9 cellular contexts compared by ENCODE assay signal in the genomic region with DNA sequence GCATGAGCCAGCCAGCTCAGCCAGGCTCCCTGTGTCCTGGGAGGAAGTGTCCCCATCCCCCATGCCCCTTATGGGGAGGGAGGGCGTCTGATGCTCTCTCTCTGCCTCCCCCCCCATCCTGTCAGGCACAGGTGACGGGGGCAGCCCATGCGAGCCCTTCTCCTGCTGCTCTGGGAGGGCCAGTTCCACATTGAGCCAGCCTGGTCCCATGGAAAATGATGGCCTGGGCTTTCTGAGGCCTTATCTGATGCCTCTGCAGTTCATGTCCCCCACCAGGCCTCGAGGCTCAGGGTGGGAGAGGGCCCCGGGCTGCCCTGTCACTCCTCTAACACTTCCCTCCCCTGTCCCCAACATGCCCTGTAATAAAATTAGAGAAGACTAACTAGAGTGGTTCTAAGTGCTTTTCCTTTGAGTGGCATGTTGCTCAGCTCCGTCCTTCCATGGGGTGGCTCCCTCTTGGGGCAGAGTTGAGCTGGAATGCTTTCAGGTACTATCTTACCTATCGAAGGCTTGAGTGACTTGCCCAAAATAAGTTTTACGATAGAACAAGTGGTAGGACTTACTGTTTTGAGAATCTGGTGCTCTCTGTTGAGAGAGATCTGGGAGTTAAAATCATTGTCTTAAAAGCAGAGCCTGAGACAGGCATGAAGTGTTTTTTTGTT. TPM values are rescaled to one million over a fixed set of nuclear protein-coding genes. Genes with fewer than 3 reads are reported as not detected.
DNase-seq lines count a peak whose midpoint lies in the region; ATAC-seq and TF ChIP-seq lines count a peak whose summit lies in the region.
"Had no signal": no experiment of that assay in that cellular context is flagged by ENCODE, and none has a peak within 500 bp of the region (broad histone marks: within the 10 kb centered on the region; RNA-seq: fewer than 3 reads in every experiment).

No MANE protein-coding gene starts in this region.

- no peaks in the 10 kb centered on the region for H3K27me3 Mint-ChIP-seq in activated CD4-positive, alpha-beta T cell treated with anti-CD3 and anti-CD28 coated beads, Interleukin-2, amount 10 ng/mL, durations not matched to agents 7 days and 5 days
- no peaks in the 10 kb centered on the region for H3K27me3 Mint-ChIP-seq in stimulated activated memory B cell treated with anti-CD40 and anti-IgM and Interleukin-4, amounts not matched to agents 10 μg/mL and 1 μg/mL and 100 μg/mL, for 72 hours

- H3K4me3 Mint-ChIP-seq in activated CD4-positive, alpha-beta T cell treated with anti-CD3 and anti-CD28 coated beads, Interleukin-2, amount 10 ng/mL, durations not matched to agents 7 days and 5 days: peak overlapping the region; percentile 95
- H3K4me3 Mint-ChIP-seq in stimulated activated memory B cell treated with anti-CD40 and anti-IgM and Interleukin-4, amounts not matched to agents 10 μg/mL and 1 μg/mL and 100 μg/mL, for 72 hours: peak overlapping the region; percentile 88

- H3K27ac ChIP-seq in RWPE1: peak overlapping the region; percentile 47
- H3K27ac ChIP-seq in foreskin keratinocyte: no peak overlapping the region
- H3K27ac ChIP-seq in coronary artery: no peak overlapping the region

- peaks cover 45% of the 10 kb centered on the region for H3K4me1 Mint-ChIP-seq in activated CD4-positive, alpha-beta T cell treated with anti-CD3 and anti-CD28 coated beads, Interleukin-2, amount 10 ng/mL, durations not matched to agents 7 days and 5 days
- H3K4me1 Mint-ChIP-seq in stimulated activated memory B cell treated with anti-CD40 and anti-IgM and Interleukin-4, amounts not matched to agents 10 μg/mL and 1 μg/mL and 100 μg/mL, for 72 hours: peaks cover 32% of the 10 kb centered on the region

- peak overlapping the region; percentile 70 for H3K27ac Mint-ChIP-seq in activated CD4-positive, alpha-beta T cell treated with anti-CD3 and anti-CD28 coated beads, Interleukin-2, amount 10 ng/mL, durations not matched to agents 7 days and 5 days
- peak overlapping the region; percentile 90 for H3K27ac Mint-ChIP-seq in stimulated activated memory B cell treated with anti-CD40 and anti-IgM and Interleukin-4, amounts not matched to agents 10 μg/mL and 1 μg/mL and 100 μg/mL, for 72 hours

- peaks cover 14% of the 10 kb centered on the region for H3K4me1 ChIP-seq in foreskin keratinocyte

- H3K27me3 ChIP-seq in foreskin keratinocyte: no peaks in the 10 kb centered on the region

- no peak overlapping the region for H3K4me3 ChIP-seq in coronary artery

- ATAC-seq in foreskin keratinocyte: no peak
- ATAC-seq in stimulated activated memory B cell treated with anti-CD40 and anti-IgM and Interleukin-4, amounts not matched to agents 10 μg/mL and 1 μg/mL and 100 μg/mL, for 72 hours: no peak

- CTCF ChIA-PET in activated CD4-positive, alpha-beta T cell treated with anti-CD3 and anti-CD28 coated beads, Interleukin-2, amount 10 ng/mL, durations not matched to agents 7 days and 5 days (lab: Charles Lee): no interaction called here
- CTCF ChIA-PET in RWPE1 (lab: Yijun Ruan, JAX): interaction anchor here (0.6 to 1.3 kb wide), 4 partner anchors 8 to 317 kb away, joined by 3 to 4 read pairs (median 4); no protein-coding TSS in a partner anchor

- TF ChIP-seq CTCF in RWPE1 (conservative IDR thresholded peaks at IDR 0.05; ENCODE audit: low read depth): no peak
- TF ChIP-seq CTCF in foreskin keratinocyte (conservative IDR thresholded peaks at IDR 0.05): peak; percentile 63
- TF ChIP-seq CTCF in coronary artery (IDR thresholded peaks at IDR 0.05): no peak

- H3K36me3 Mint-ChIP-seq in activated CD4-positive, alpha-beta T cell treated with anti-CD3 and anti-CD28 coated beads, Interleukin-2, amount 10 ng/mL, durations not matched to agents 7 days and 5 days (ENCODE audit: low read depth): peaks cover 7% of the 10 kb centered on the region
- no peaks in the 10 kb centered on the region for H3K36me3 Mint-ChIP-seq in stimulated activated memory B cell treated with anti-CD40 and anti-IgM and Interleukin-4, amounts not matched to agents 10 μg/mL and 1 μg/mL and 100 μg/mL, for 72 hours

- DNase-seq in activated CD4-positive, alpha-beta T cell treated with anti-CD3 and anti-CD28 coated beads, Interleukin-2, amount 10 ng/mL, durations not matched to agents 7 days and 5 days: no peak
- DNase-seq in activated CD4-positive, alpha-beta T cell treated with anti-CD3 and anti-CD28 coated beads for 1 hour: no peak
- DNase-seq in RWPE1 (ENCODE audit: low spot score) (no peak), foreskin keratinocyte (peak in 1 of 2 donors; percentile 27), globus pallidus (ENCODE audit: low spot score) (no peak), coronary artery (ENCODE audit: low spot score) (no peak), H4 (ENCODE audit: low spot score) (no peak)
- DNase-seq: NCI-H226 had no signal

- POLR2A ChIA-PET in activated CD4-positive, alpha-beta T cell treated with anti-CD3 and anti-CD28 coated beads, Interleukin-2, amount 10 ng/mL, durations not matched to agents 7 days and 5 days (lab: Charles Lee): no interaction called here
- POLR2A ChIA-PET in RWPE1 (lab: Yijun Ruan, JAX; ENCODE audit: low non-redundant PET): no interaction called here

- H3K9me3 Mint-ChIP-seq in activated CD4-positive, alpha-beta T cell treated with anti-CD3 and anti-CD28 coated beads, Interleukin-2, amount 10 ng/mL, durations not matched to agents 7 days and 5 days: no peaks in the 10 kb centered on the region
- no peaks in the 10 kb centered on the region for H3K9me3 Mint-ChIP-seq in stimulated activated memory B cell treated with anti-CD40 and anti-IgM and Interleukin-4, amounts not matched to agents 10 μg/mL and 1 μg/mL and 100 μg/mL, for 72 hours

RNA-seq across cellular contexts. Expression of gene MTFR1L, which starts 1.8 kb away (rescaled TPM):
- 10 to 100 TPM; 38.9 to 42.1 TPM for total RNA-seq in activated CD4-positive, alpha-beta T cell treated with anti-CD3 and anti-CD28 coated beads, Interleukin-2, amount 10 ng/mL, durations not matched to agents 7 days and 5 days
- total RNA-seq in foreskin keratinocyte: 24.1 and 25.2 TPM in 2 replicates
- 20.8 and 21.7 TPM in 2 replicates for polyA plus RNA-seq in foreskin keratinocyte
- total RNA-seq in H4 (2014; rRNA removed; shearing (Covaris generic)): 24.4 and 31.7 TPM in 2 replicates

RNA-seq across cellular contexts. Expression of gene SELENON, which starts 18.0 kb away (rescaled TPM):
- 10 to 100 TPM; 13.7 to 14.4 TPM for total RNA-seq in activated CD4-positive, alpha-beta T cell treated with anti-CD3 and anti-CD28 coated beads, Interleukin-2, amount 10 ng/mL, durations not matched to agents 7 days and 5 days
- total RNA-seq in foreskin keratinocyte: 52.7 and 53.3 TPM in 2 replicates
- polyA plus RNA-seq in foreskin keratinocyte: 55.2 and 63.1 TPM in 2 replicates
- 27.7 and 32.1 TPM in 2 replicates for total RNA-seq in H4 (2014; rRNA removed; shearing (Covaris generic))

RNA-seq across cellular contexts. Expression of gene AUNIP, which starts 41.3 kb away (rescaled TPM):
- 1 to 10 TPM; 6.7 to 8.1 TPM for total RNA-seq in activated CD4-positive, alpha-beta T cell treated with anti-CD3 and anti-CD28 coated beads, Interleukin-2, amount 10 ng/mL, durations not matched to agents 7 days and 5 days
- total RNA-seq in foreskin keratinocyte: 11.5 and 13.8 TPM in 2 replicates
- 8.1 and 9.7 TPM in 2 replicates for polyA plus RNA-seq in foreskin keratinocyte
- 8.7 and 12.4 TPM in 2 replicates for total RNA-seq in H4 (2014; rRNA removed; shearing (Covaris generic))

RNA-seq across cellular contexts. Expression of gene PAQR7, which starts 57.5 kb away (rescaled TPM):
- total RNA-seq in activated CD4-positive, alpha-beta T cell treated with anti-CD3 and anti-CD28 coated beads, Interleukin-2, amount 10 ng/mL, durations not matched to agents 7 days and 5 days: under 1 TPM; 0.52 to 0.87 TPM
- total RNA-seq in foreskin keratinocyte: 13.9 and 14.6 TPM in 2 replicates
- 12.1 and 12.2 TPM in 2 replicates for polyA plus RNA-seq in foreskin keratinocyte
- total RNA-seq in H4 (2014; rRNA removed; shearing (Covaris generic)): 2.8 and 3.2 TPM in 2 replicates
